7 cellular contexts compared by ENCODE assay signal in the genomic region with DNA sequence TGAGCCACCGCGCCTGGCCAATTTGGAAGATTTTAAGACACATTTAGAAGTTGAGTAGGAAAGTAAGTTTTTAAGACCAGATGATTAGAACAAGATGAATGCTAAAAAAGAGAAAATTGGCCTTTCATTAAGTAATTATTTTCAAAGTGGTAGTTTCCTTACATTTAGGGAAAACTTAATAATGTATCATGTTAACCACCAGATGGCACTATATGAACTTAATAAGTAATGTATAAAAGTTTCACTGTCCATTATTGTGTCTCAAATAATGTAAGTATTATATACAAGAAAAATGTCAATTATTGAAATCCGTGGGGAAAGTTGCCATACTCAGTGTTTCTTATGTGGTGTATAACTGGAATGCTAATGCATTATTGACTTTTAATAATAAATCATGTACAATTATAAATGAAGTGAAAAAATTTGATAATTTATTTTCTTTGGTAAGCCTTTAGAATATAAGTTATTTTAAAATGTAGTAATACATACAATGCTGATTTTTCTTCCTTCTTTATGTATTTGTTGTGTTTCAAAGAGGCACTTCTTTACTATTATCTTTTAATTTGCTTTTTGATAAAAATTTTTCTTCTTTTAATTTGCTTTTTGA. TPM values are rescaled to one million over a fixed set of nuclear protein-coding genes. Genes with fewer than 3 reads are reported as not detected.
DNase-seq lines count a peak whose midpoint lies in the region; ATAC-seq and TF ChIP-seq lines count a peak whose summit lies in the region.

No MANE protein-coding gene starts in this region.

- H3K36me3 ChIP-seq in mesendoderm (ENCODE audit: control insufficient read depth, insufficient read depth, low read length) = no peaks in the 10 kb centered on the region

- no peaks in the 10 kb centered on the region for H3K27me3 Mint-ChIP-seq in brain

- no CpG with 5 or more reads among the region's 3 CpGs for WGBS in mesendoderm (ENCODE audit: extremely low coverage, insufficient coverage, low lambda C conversion rate)

- no peak overlapping the region for H3K4me3 Mint-ChIP-seq in brain

- H2AK5ac ChIP-seq in mesendoderm (ENCODE audit: low read length) = no peak overlapping the region

- H3K56ac ChIP-seq in mesendoderm (ENCODE audit: low read length) = no peak overlapping the region

- H3K27ac ChIP-seq in mesendoderm (ENCODE audit: low read depth, low read length) = no peak overlapping the region

- DNase-seq in GF-D8 (lab: John Stamatoyannopoulos, UW) = peak; percentile 44
- peak; percentile 66 for DNase-seq in NCI-H1694 treated with DMSO at 0.1 percent for 48 hours (lab: John Stamatoyannopoulos, UW)
- DNase-seq in mesendoderm = peak; percentile 35

- no peaks in the 10 kb centered on the region for H3K4me1 ChIP-seq in mesendoderm (ENCODE audit: control insufficient read depth, low read depth, low read length)

- H3K4ac ChIP-seq in mesendoderm (ENCODE audit: low read depth, low read length) = no peak overlapping the region

- peaks cover 0 to 5% (median 3%) of the 10 kb centered on the region in 5 experiments for H3K9me3 Mint-ChIP-seq in brain

- peak; percentile 67 to 69 for TF ChIP-seq CTCF in brain (conservative IDR thresholded peaks at IDR 0.05)

- no peaks in the 10 kb centered on the region for H3K27me3 ChIP-seq in mesendoderm (ENCODE audit: insufficient read depth, low read length, poor library complexity)

- H3K4me1 Mint-ChIP-seq in brain = no peaks in the 10 kb centered on the region

- H3K79me2 ChIP-seq in mesendoderm (ENCODE audit: control insufficient read depth, insufficient read depth, low read length) = no peaks in the 10 kb centered on the region

- no peak overlapping the region for H2BK120ac ChIP-seq in mesendoderm (ENCODE audit: low read depth, low read length)

- H3K4me3 ChIP-seq in mesendoderm (ENCODE audit: low read length) = no peak overlapping the region

- no peak overlapping the region for H2BK5ac ChIP-seq in mesendoderm (ENCODE audit: low read length)

- H3K4me2 ChIP-seq in mesendoderm (ENCODE audit: low read length) = no peak overlapping the region

- no peak overlapping the region for H4K5ac ChIP-seq in mesendoderm (ENCODE audit: low read length)

- H3K23ac ChIP-seq in mesendoderm (ENCODE audit: low read length) = no peak overlapping the region

- H3K27ac Mint-ChIP-seq in brain = no peak overlapping the region

- H3K18ac ChIP-seq in mesendoderm (ENCODE audit: low read length) = no peak overlapping the region

- H4K8ac ChIP-seq in mesendoderm (ENCODE audit: low read depth, low read length) = no peak overlapping the region

- H3K79me1 ChIP-seq in mesendoderm (ENCODE audit: low read length) = no peaks in the 10 kb centered on the region

- no peak overlapping the region for H2BK15ac ChIP-seq in mesendoderm (replicated peaks; ENCODE audit: low read depth)

- ATAC-seq in HG03108 (IDR thresholded peaks at IDR 0.05; ENCODE audit: unreplicated experiment) = no peak
- ATAC-seq in HG03520 (IDR thresholded peaks at IDR 0.05; ENCODE audit: unreplicated experiment) = no peak
- no peak for ATAC-seq in GM18511 (IDR thresholded peaks at IDR 0.05; ENCODE audit: unreplicated experiment)

- no peak overlapping the region for H3K9ac ChIP-seq in mesendoderm (ENCODE audit: low read length)

- H3K36me3 Mint-ChIP-seq in brain = peaks cover 38% of the 10 kb centered on the region

RNA-seq across cellular contexts. Expression of gene COG6, which starts 29.2 kb away (rescaled TPM):
- 5.8 TPM for polyA plus RNA-seq in brain (ENCODE audit: insufficient read depth, low read depth, low replicate concordance)
- 9.1 TPM for polyA plus RNA-seq in mesendoderm (2013, experiment 1 of 2)
- 9.3 TPM for polyA plus RNA-seq in mesendoderm (2013, experiment 2 of 2)
